In genomic region chr3:118593277-118593670, GRCh38 we compare ENCODE assay signal across 9 cellular contexts.
"Had no signal": no experiment of that assay in that cellular context is flagged by ENCODE, and none has a peak within 500 bp of the region (broad histone marks: within the 10 kb centered on the region; RNA-seq: fewer than 3 reads in every experiment).

No MANE protein-coding gene starts in this region.

- H3K27ac ChIP-seq: HL-60, KMS-11 had no signal

- ATAC-seq: K562 had no signal

- H3K4me2 ChIP-seq: KMS-11 had no signal

- H3K27me3 Mint-ChIP-seq: IgD-negative memory B cell had no signal

- H3K4me1 Mint-ChIP-seq: IgD-negative memory B cell had no signal

- H3K4me3 ChIP-seq: K562 had no signal

- H3K4me3 Mint-ChIP-seq: IgD-negative memory B cell had no signal

- H3K9ac ChIP-seq: KMS-11 had no signal

- H3K27ac Mint-ChIP-seq: IgD-negative memory B cell had no signal

- DNase-seq: IMR-90, Karpas-422, KBM-7, KG1 had no signal

- FAIRE-seq: HTR-8/SVneo, K562 had no signal
